In the genomic region with DNA sequence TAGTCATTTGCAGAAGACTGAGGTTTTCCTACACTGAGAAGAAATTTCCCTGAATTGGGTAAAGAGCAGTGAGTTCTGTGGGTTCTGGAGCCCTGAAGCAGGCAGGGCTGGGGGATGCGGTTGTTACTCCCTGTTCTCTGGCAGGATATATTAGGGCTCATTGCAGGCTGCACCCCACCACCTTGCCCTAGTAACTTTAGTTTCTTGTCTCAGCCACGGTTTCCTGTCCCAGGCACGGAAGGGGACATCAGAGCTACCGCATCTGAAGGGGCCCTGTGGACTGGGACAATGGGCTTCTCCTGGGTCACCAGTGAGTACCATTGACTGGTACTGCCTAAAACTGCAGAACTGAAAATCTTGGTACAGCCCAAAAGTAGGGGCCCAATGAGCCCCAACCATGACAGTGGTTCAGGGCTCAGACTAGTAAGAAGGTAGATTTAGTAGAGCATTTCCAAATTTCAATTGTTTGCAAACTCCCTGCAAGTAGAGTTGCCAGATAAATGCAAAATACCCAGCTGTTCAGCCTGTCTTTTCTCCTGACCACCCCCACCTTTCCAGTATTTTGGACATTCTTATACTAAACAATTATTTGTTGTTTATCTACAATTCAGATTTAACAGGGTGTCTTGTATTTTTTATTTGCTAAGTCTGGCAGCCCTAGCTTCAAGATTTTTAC, we compare ENCODE assay signal across 20 cellular contexts. TPM values are rescaled to one million over a fixed set of nuclear protein-coding genes. Genes with fewer than 3 reads are reported as not detected.
DNase-seq lines count a peak whose midpoint lies in the region; ATAC-seq, FAIRE-seq and TF ChIP-seq lines count a peak whose summit lies in the region.
"Had no signal": no experiment of that assay in that cellular context is flagged by ENCODE, and none has a peak within 500 bp of the region (broad histone marks: within the 10 kb centered on the region; RNA-seq: fewer than 3 reads in every experiment).

No MANE protein-coding gene starts in this region.

- no peaks in the 10 kb centered on the region; the same call in 1 of the 2 replicates for H4K20me1 ChIP-seq in K562 (replicated peaks; ENCODE audit: control insufficient read depth, insufficient read depth, low read length)

- TF ChIP-seq CTCF in GM12865 (IDR thresholded peaks at IDR 0.05; ENCODE audit: insufficient read depth, low read depth, low read length, missing control alignments) (no peak), HEK293 (tag by site-specific recombination; IDR thresholded peaks at IDR 0.05) (no peak), K562 (IDR thresholded peaks at IDR 0.05 in 2 of 3, conservative IDR thresholded peaks at IDR 0.05 in 1 of 3; ENCODE audit: insufficient read depth in 2 of 3, low read depth in 1 of 3, low read length in 3 of 3) (no peak)

- in situ Hi-C loops in K562 (cut with MboI), result no loop called here

- TF ChIP-seq RAD21 in K562 (CRISPR knock-in tag; conservative IDR thresholded peaks at IDR 0.05 in 1 of 2, IDR thresholded peaks at IDR 0.05 in 1 of 2), result no peak

- H3K79me1 ChIP-seq in neuronal stem cell (ENCODE audit: low read depth, low read length), result no peaks in the 10 kb centered on the region

- no peak overlapping the region for H3K18ac ChIP-seq in neuronal stem cell (ENCODE audit: low read length)

- H2BK5ac ChIP-seq in neuronal stem cell (ENCODE audit: low read length), result no peak overlapping the region

- H3K4ac ChIP-seq in neuronal stem cell (ENCODE audit: low read length), result no peak overlapping the region

- CTCF ChIA-PET in HEK293 (lab: Yijun Ruan, JAX) (no interaction called here), K562 (lab: Yijun Ruan, JAX; ENCODE audit: low intra/inter-chr PET ratio) (no interaction called here)

- H3K27ac ChIP-seq in HEK293 (ENCODE audit: extremely low read depth, low read depth, low read length) (no peak overlapping the region), K562 (ENCODE audit: extremely low read depth, low read depth, low read length) (no peak overlapping the region), neuronal stem cell (replicated peaks; ENCODE audit: low read length) (no peak overlapping the region)

- BruUV-seq in K562 (replicated peaks; lab: Mats Ljungman, UMichigan), result no TSS peak

- no peak overlapping the region for H3K4me3 ChIP-seq in GM12865 (ENCODE audit: low read depth, low read length)
- H3K4me3 ChIP-seq in HEK293 (ENCODE audit: low read depth, low read length), result no peak overlapping the region
- no peak overlapping the region for H3K4me3 ChIP-seq in K562
- H3K4me3 ChIP-seq in neuronal stem cell (ENCODE audit: low read length in 2 of 2), result no peak overlapping the region

- 3% methylated on average over 4 of the region's 4 CpGs for WGBS in K562 (ENCODE audit: insufficient coverage, low coverage, missing lambda C conversion rate)
- no CpG with 5 or more reads among the region's 4 CpGs for WGBS in neuronal stem cell (ENCODE audit: extremely low coverage in 2 of 2, insufficient read length in 2 of 2, insufficient replicate concordance in 1 of 2), 2 donors

- intact Hi-C loops in K562 (cut with micrococcal nuclease), result no loop called here

- H3K14ac ChIP-seq in neuronal stem cell (ENCODE audit: low read length), result no peak overlapping the region

- H3K4me1 ChIP-seq in HEK293 (ENCODE audit: control insufficient read depth, insufficient read depth, low read length) (no peaks in the 10 kb centered on the region), K562 (replicated peaks in 1 of 2; ENCODE audit: control insufficient read depth in 2 of 2, insufficient read depth in 2 of 2, low read length in 2 of 2) (no peaks in the 10 kb centered on the region; a peak in 1 of 5 replicates), neuronal stem cell (ENCODE audit: control insufficient read depth in 2 of 2, insufficient read depth in 1 of 2, low read depth in 1 of 2, low read length in 2 of 2) (peaks cover 0 to 1% of the 10 kb centered on the region in 2 donors)

- POLR2A ChIA-PET in HEK293 (lab: Yijun Ruan, JAX) (no interaction called here), K562 (lab: Yijun Ruan, JAX) (interaction anchor here (0.8 kb wide), 1 partner anchor 33 kb away, joined by 3 read pairs; no protein-coding TSS in a partner anchor)

- no peak overlapping the region for H4K8ac ChIP-seq in neuronal stem cell (ENCODE audit: low read depth, low read length)

- H3K4me2 ChIP-seq in K562 (ENCODE audit: insufficient read depth, low read length), result no peak overlapping the region
- no peak overlapping the region for H3K4me2 ChIP-seq in neuronal stem cell (ENCODE audit: insufficient read depth, low read length, poor library complexity, severe bottlenecking)

- H2AK5ac ChIP-seq in neuronal stem cell (ENCODE audit: low read depth, low read length), result peak overlapping the region; percentile 9

- no peak overlapping the region for H2BK15ac ChIP-seq in neuronal stem cell (ENCODE audit: low read length)

- H3K9ac ChIP-seq in K562 (ENCODE audit: insufficient read depth in 1 of 2, low read depth in 2 of 2, low read length in 2 of 2) (no peak overlapping the region), neuronal stem cell (ENCODE audit: low read depth, low read length, poor library complexity) (no peak overlapping the region)

- no peak for TF ChIP-seq POLR2A in K562 (conservative IDR thresholded peaks at IDR 0.05)

- H3K9me1 ChIP-seq in K562 (ENCODE audit: control insufficient read depth, insufficient read depth, low read length), result no peaks in the 10 kb centered on the region

- ATAC-seq in K562 (no peak), HG03432 (IDR thresholded peaks at IDR 0.05; ENCODE audit: unreplicated experiment) (no peak)
- ATAC-seq: HCT116 had no signal

- H2AFZ ChIP-seq in K562 (ENCODE audit: low read depth, low read length) (no peak overlapping the region), neuronal stem cell (ENCODE audit: low read length) (no peak overlapping the region)

- DNase-seq in GM12865 (ENCODE audit: low read depth) (peak; percentile 60), K562 (ENCODE audit: extremely low read depth in 1 of 4, low spot score in 3 of 4) (no peak), neuronal stem cell (ENCODE audit: low spot score) (no peak), NCI-H345 treated with DMSO at 0.1 percent for 48 hours (lab: John Stamatoyannopoulos, UW; ENCODE audit: unreplicated experiment) (no peak), 8988T (no peak)
- DNase-seq: C1 segment of cervical spinal cord; Calu3; CD4-positive, alpha-beta memory T cell; COR-L47; DMS53; DMS79 treated with DMSO at 0.1 percent for 48 hours; GF-D8; H9; HFFc6 had no signal

- H3K27me3 ChIP-seq in K562 (ENCODE audit: control insufficient read depth in 2 of 2, insufficient read depth in 2 of 2, low read length in 2 of 2), result peaks cover 0 to 19% of the 10 kb centered on the region in 2 experiments; a peak in 4 of 5 replicates
- peaks cover 0 to 3% (median 0%) of the 10 kb centered on the region in 3 experiments for H3K27me3 ChIP-seq in neuronal stem cell (ENCODE audit: control insufficient read depth in 3 of 3, insufficient read depth in 3 of 3, low read depth in 1 of 3, low read length in 3 of 3)

- no peak overlapping the region for H4K91ac ChIP-seq in neuronal stem cell (ENCODE audit: low read depth, low read length, poor library complexity)

- H2BK120ac ChIP-seq in neuronal stem cell (ENCODE audit: low read depth, low read length), result no peak overlapping the region

- no peak for FAIRE-seq in K562 (lab: Jason Lieb, UNC)
- FAIRE-seq: GM12892 had no signal

- H2BK12ac ChIP-seq in neuronal stem cell (ENCODE audit: low read length), result no peak overlapping the region

- no peaks in the 10 kb centered on the region for H3K9me3 ChIP-seq in HEK293 (ENCODE audit: control insufficient read depth, insufficient read depth, low read depth, low read length)
- no peaks in the 10 kb centered on the region for H3K9me3 ChIP-seq in K562 (replicated peaks; ENCODE audit: control insufficient read depth, insufficient read depth, low read depth, low read length)
- H3K9me3 ChIP-seq in neuronal stem cell (replicated peaks in 1 of 2; ENCODE audit: control insufficient read depth in 2 of 2, insufficient read depth in 1 of 2, low read depth in 1 of 2, low read length in 2 of 2), result peaks cover 0 to 1% of the 10 kb centered on the region in 2 donors

- no peak for TF ChIP-seq EP300 in K562 (IDR thresholded peaks at IDR 0.05; ENCODE audit: low read length)

- H3K79me2 ChIP-seq in K562 (ENCODE audit: control insufficient read depth, insufficient read depth, low read length), result no peaks in the 10 kb centered on the region

- H3K23ac ChIP-seq in neuronal stem cell (ENCODE audit: low read depth, low read length, poor library complexity), result no peak overlapping the region

- H3K36me3 ChIP-seq in HEK293 (ENCODE audit: control insufficient read depth in 2 of 2, insufficient read depth in 1 of 2, low read length in 2 of 2) (no peaks in the 10 kb centered on the region), K562 (ENCODE audit: control insufficient read depth, insufficient read depth, low read length) (no peaks in the 10 kb centered on the region), neuronal stem cell (replicated peaks in 1 of 2; ENCODE audit: control insufficient read depth in 2 of 2, insufficient read depth in 2 of 2, low read length in 2 of 2) (no peaks in the 10 kb centered on the region)

TF ChIP-seq in HEK293, 187 proteins besides CTCF, POLR2A, EP300 and RAD21 (continues in another document):
- TF ChIP-seq ZNF24 (tag by site-specific recombination; IDR thresholded peaks at IDR 0.05), result no peak
- no peak for TF ChIP-seq ZNF473 (tag by site-specific recombination; IDR thresholded peaks at IDR 0.05)

RNA-seq across cellular contexts. Expression of a gene that starts 54.5 kb away (rescaled TPM):
- total RNA-seq in K562 (2011; cell fraction: chromatin; rRNA removed; ENCODE audit: low replicate concordance), result not detected in 2 replicates
- total RNA-seq in K562 (2011; cell fraction: nucleolus; rRNA removed), result not detected in 2 replicates
- not detected in 2 replicates for total RNA-seq in K562 (2011; cell fraction: nucleoplasm; rRNA removed)
- total RNA-seq in K562 (2014; rRNA removed) (not detected in 2 replicates), K562 (2014; rRNA removed; fragmentation: Illumina TruSeq; extraction: Trizol) (not detected in 2 replicates), K562 (2015; rRNA removed; fragmentation: Illumina TruSeq; extraction: Trizol) (not detected in 2 replicates), K562 (2021) (not detected in 2 replicates)
- polyA plus RNA-seq in K562 (2011; rRNA removed) (not detected in 2 replicates), K562 (2014; fragmentation: Illumina TruSeq; extraction: Trizol) (not detected in 2 replicates), K562 (2014; fragmentation: Nextera tagmentation; extraction: Ambion mirVana) (under 1 TPM in 1 of 2 experiments, not detected in 1; 0.03 TPM), K562 (2014; rRNA removed) (not detected in 2 replicates)
- not detected in 2 replicates for polyA plus RNA-seq in K562 (2011; cell fraction: cytosol; rRNA removed)
- not detected in 2 replicates for polyA plus RNA-seq in K562 (2011; cell fraction: nucleus; rRNA removed)
- polyA plus RNA-seq in K562 (2012), result 0.06 TPM in 1 of 2 replicates, not detected in the other
- polyA minus RNA-seq in K562 (2011; rRNA and poly(A)+ RNA removed), result not detected in 2 replicates
- not detected in 2 replicates for polyA minus RNA-seq in K562 (2011; cell fraction: cytosol; rRNA and poly(A)+ RNA removed)
- polyA minus RNA-seq in K562 (2011; cell fraction: nucleus; rRNA and poly(A)+ RNA removed), result not detected in 2 replicates
- polyA plus RNA-seq in neuronal stem cell (2013, experiment 1 of 2), result 1.0 TPM
- 0.97 TPM for polyA plus RNA-seq in neuronal stem cell (2013, experiment 2 of 2)
- total RNA-seq: A673; CD4-positive, alpha-beta memory T cell; G401 had no signal
- polyA plus RNA-seq: CD4-positive, alpha-beta memory T cell had no signal
